17 cellular contexts compared by ENCODE assay signal in the genomic region with DNA sequence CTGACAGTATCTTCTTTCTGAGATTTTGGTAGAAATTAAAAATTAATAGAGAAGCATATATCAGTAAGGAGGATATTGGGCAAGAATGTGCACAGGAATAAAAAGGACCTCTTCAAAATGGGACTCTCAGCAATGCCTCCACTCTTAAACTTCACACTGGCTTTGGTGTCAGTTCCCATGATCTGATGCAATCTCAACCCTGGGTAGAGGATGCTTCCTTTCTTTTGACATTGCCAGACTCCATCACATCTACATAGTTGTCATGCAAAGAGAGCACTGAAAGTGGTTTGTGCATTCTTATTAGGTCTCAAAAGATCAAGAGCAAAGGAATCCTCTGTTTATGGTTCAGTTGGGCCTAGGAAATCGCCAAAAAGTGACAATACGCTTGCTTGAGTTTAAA. TPM values are rescaled to one million over a fixed set of nuclear protein-coding genes. Genes with fewer than 3 reads are reported as not detected.
DNase-seq lines count a peak whose midpoint lies in the region; ATAC-seq, FAIRE-seq and TF ChIP-seq lines count a peak whose summit lies in the region.
"Had no signal": no experiment of that assay in that cellular context is flagged by ENCODE, and none has a peak within 500 bp of the region (broad histone marks: within the 10 kb centered on the region; RNA-seq: fewer than 3 reads in every experiment).

No MANE protein-coding gene starts in this region.

- H3K4me3 Mint-ChIP-seq in activated CD4-positive, alpha-beta T cell treated with anti-CD3 and anti-CD28 coated beads, Interleukin-2, amount 10 ng/mL, durations not matched to agents 7 days and 5 days: no peak overlapping the region
- no peak overlapping the region for H3K4me3 Mint-ChIP-seq in naive thymus-derived CD4-positive, alpha-beta T cell
- H3K4me3 Mint-ChIP-seq: dendritic cell treated with granulocyte-macrophage colony-stimulating factor and Interleukin-4, amounts not matched to agents 40 ng/mL and 50 ng/mL, for 4 days had no signal

- no peak for DNase-seq in A673 (ENCODE audit: low spot score)
- DNase-seq in NT2/D1 (ENCODE audit: low read depth, low spot score): peak; percentile 57
- no peak for DNase-seq in hepatocyte (ENCODE audit: low spot score)
- no peak for DNase-seq in activated CD4-positive, alpha-beta T cell treated with anti-CD3 and anti-CD28 coated beads, Interleukin-2, amount 10 ng/mL, durations not matched to agents 7 days and 5 days
- no peak for DNase-seq in HUDEP-2 (lab: John Stamatoyannopoulos, UW; ENCODE audit: unreplicated experiment in 76 of 76)
- no peak for DNase-seq in naive thymus-derived CD4-positive, alpha-beta T cell
- DNase-seq in HTR-8/SVneo (ENCODE audit: insufficient read length, low spot score): no peak
- DNase-seq: activated CD4-positive, CD25-positive, alpha-beta regulatory T cell; NCI-H1092 treated with DMSO at 0.1 percent for 48 hours; NCI-H2171; stimulated activated CD4-positive, alpha-beta T cell treated with anti-CD3 and anti-CD28 coated beads, Interleukin-2, amount 100 ng/mL, for 48 hours; T-helper 1 cell; thyroid gland had no signal

- no peaks in the 10 kb centered on the region for H4K20me1 ChIP-seq in hepatocyte (ENCODE audit: insufficient read depth, poor library complexity, severe bottlenecking)

- no peaks in the 10 kb centered on the region for H3K9me3 ChIP-seq in A673 (ENCODE audit: low read depth, low read length, poor library complexity, severe bottlenecking)
- no peaks in the 10 kb centered on the region for H3K9me3 ChIP-seq in NT2/D1 (ENCODE audit: insufficient read depth, low read length)
- no peaks in the 10 kb centered on the region for H3K9me3 ChIP-seq in hepatocyte (ENCODE audit: low read depth)
- no peaks in the 10 kb centered on the region for H3K9me3 ChIP-seq in naive thymus-derived CD4-positive, alpha-beta T cell (ENCODE audit: control insufficient read depth in 2 of 3, low read length in 3 of 3)
- H3K9me3 ChIP-seq: thyroid gland had no signal

- no peaks in the 10 kb centered on the region for H3K27me3 ChIP-seq in A673 (replicated peaks; ENCODE audit: insufficient read depth, low read depth, low read length, poor library complexity)
- H3K27me3 ChIP-seq in NT2/D1 (ENCODE audit: insufficient read depth, insufficient read length): no peaks in the 10 kb centered on the region
- no peaks in the 10 kb centered on the region for H3K27me3 ChIP-seq in hepatocyte
- no peaks in the 10 kb centered on the region for H3K27me3 ChIP-seq in rectal smooth muscle tissue (ENCODE audit: control insufficient read depth, insufficient read depth, low read length)
- H3K27me3 ChIP-seq in naive thymus-derived CD4-positive, alpha-beta T cell (ENCODE audit: control insufficient read depth in 2 of 2, insufficient read depth in 2 of 2, low read length in 2 of 2): no peaks in the 10 kb centered on the region
- H3K27me3 ChIP-seq: thyroid gland had no signal

- CTCF ChIA-PET in A673 (lab: Charles Lee): no interaction called here
- CTCF ChIA-PET in activated CD4-positive, alpha-beta T cell treated with anti-CD3 and anti-CD28 coated beads, Interleukin-2, amount 10 ng/mL, durations not matched to agents 7 days and 5 days (lab: Charles Lee): no interaction called here
- CTCF ChIA-PET in naive thymus-derived CD4-positive, alpha-beta T cell (lab: Charles Lee): no interaction called here

- intact Hi-C loops in A673 (cut with micrococcal nuclease; ENCODE audit: unreplicated experiment): no loop called here
- intact Hi-C loops in naive thymus-derived CD4-positive, alpha-beta T cell (cut with micrococcal nuclease): no loop called here

- H3K36me3 ChIP-seq in A673 (ENCODE audit: insufficient read depth, low read length, poor library complexity, severe bottlenecking) (no peaks in the 10 kb centered on the region), NT2/D1 (ENCODE audit: insufficient read depth, insufficient read length, low read length) (no peaks in the 10 kb centered on the region), hepatocyte (replicated peaks; ENCODE audit: insufficient read depth, low read depth) (no peaks in the 10 kb centered on the region), rectal smooth muscle tissue (ENCODE audit: control insufficient read depth, insufficient read depth, low read length) (no peaks in the 10 kb centered on the region)
- no peaks in the 10 kb centered on the region for H3K36me3 ChIP-seq in naive thymus-derived CD4-positive, alpha-beta T cell (ENCODE audit: control insufficient read depth in 2 of 3, insufficient read depth in 3 of 3, low read length in 3 of 3)
- H3K36me3 ChIP-seq: thyroid gland had no signal

- FAIRE-seq in HTR-8/SVneo (lab: Jason Lieb, UNC): no peak
- FAIRE-seq: GM12878 had no signal

- POLR2A ChIA-PET in A673 (lab: Charles Lee; ENCODE audit: low non-redundant PET): no interaction called here
- POLR2A ChIA-PET in activated CD4-positive, alpha-beta T cell treated with anti-CD3 and anti-CD28 coated beads, Interleukin-2, amount 10 ng/mL, durations not matched to agents 7 days and 5 days (lab: Charles Lee): no interaction called here
- POLR2A ChIA-PET in naive thymus-derived CD4-positive, alpha-beta T cell (lab: Charles Lee): no interaction called here

- H3K9me2 ChIP-seq in hepatocyte (replicated peaks; ENCODE audit: insufficient read depth): no peaks in the 10 kb centered on the region

- BruUV-seq in A673 (replicated peaks; lab: Mats Ljungman, UMichigan): no TSS peak

- H3K4me1 ChIP-seq in A673 (ENCODE audit: insufficient read depth, low read length, poor library complexity, severe bottlenecking): peaks cover 68% of the 10 kb centered on the region
- no peaks in the 10 kb centered on the region for H3K4me1 ChIP-seq in NT2/D1 (ENCODE audit: insufficient read depth, insufficient read length)
- peaks cover 23% of the 10 kb centered on the region for H3K4me1 ChIP-seq in hepatocyte (ENCODE audit: insufficient read depth)
- H3K4me1 ChIP-seq in rectal smooth muscle tissue (ENCODE audit: control insufficient read depth, insufficient read depth, low read length): peaks cover 24% of the 10 kb centered on the region
- no peaks in the 10 kb centered on the region for H3K4me1 ChIP-seq in naive thymus-derived CD4-positive, alpha-beta T cell (ENCODE audit: control insufficient read depth in 2 of 2, insufficient read depth in 2 of 2, low read length in 2 of 2)

- H3K27ac Mint-ChIP-seq in activated CD4-positive, alpha-beta T cell treated with anti-CD3 and anti-CD28 coated beads, Interleukin-2, amount 10 ng/mL, durations not matched to agents 7 days and 5 days: no peak overlapping the region
- peak overlapping the region in 1 of 9 donors; percentile 7 for H3K27ac Mint-ChIP-seq in naive thymus-derived CD4-positive, alpha-beta T cell
- H3K27ac Mint-ChIP-seq: dendritic cell treated with granulocyte-macrophage colony-stimulating factor and Interleukin-4, amounts not matched to agents 40 ng/mL and 50 ng/mL, for 4 days had no signal

- H3K9ac ChIP-seq in NT2/D1 (ENCODE audit: insufficient read length, low read depth) (no peak overlapping the region), rectal smooth muscle tissue (ENCODE audit: low read length) (no peak overlapping the region)

- TF ChIP-seq CTCF in A673 (conservative IDR thresholded peaks at IDR 0.05; ENCODE audit: low read depth, low read length) (no peak), hepatocyte (IDR thresholded peaks at IDR 0.05; ENCODE audit: poor library complexity) (no peak)

- H3K4me3 ChIP-seq in A673 (ENCODE audit: low read depth, low read length, poor library complexity, severe bottlenecking) (no peak overlapping the region), NT2/D1 (ENCODE audit: insufficient read length, low read depth) (no peak overlapping the region), hepatocyte (no peak overlapping the region), rectal smooth muscle tissue (ENCODE audit: low read length) (no peak overlapping the region)
- H3K4me3 ChIP-seq in naive thymus-derived CD4-positive, alpha-beta T cell (ENCODE audit: low read length): no peak overlapping the region
- H3K4me3 ChIP-seq: GM12878, thyroid gland had no signal

- peaks cover 44% of the 10 kb centered on the region for H3K79me2 ChIP-seq in hepatocyte

- H3K36me3 Mint-ChIP-seq in activated CD4-positive, alpha-beta T cell treated with anti-CD3 and anti-CD28 coated beads, Interleukin-2, amount 10 ng/mL, durations not matched to agents 7 days and 5 days (ENCODE audit: low read depth): no peaks in the 10 kb centered on the region
- H3K36me3 Mint-ChIP-seq in naive thymus-derived CD4-positive, alpha-beta T cell: no peaks in the 10 kb centered on the region

- 83% methylated on average over 2 of the region's 2 CpGs for WGBS in hepatocyte (ENCODE audit: low lambda C conversion rate, missing lambda C conversion rate)

- no peak overlapping the region for H2AFZ ChIP-seq in hepatocyte

- no peak for ATAC-seq in naive thymus-derived CD4-positive, alpha-beta T cell
- ATAC-seq: GM12878 had no signal

- peaks cover 3% of the 10 kb centered on the region for H3K27me3 Mint-ChIP-seq in activated CD4-positive, alpha-beta T cell treated with anti-CD3 and anti-CD28 coated beads, Interleukin-2, amount 10 ng/mL, durations not matched to agents 7 days and 5 days
- H3K27me3 Mint-ChIP-seq in naive thymus-derived CD4-positive, alpha-beta T cell: peaks cover 0 to 6% (median 3%) of the 10 kb centered on the region in 5 donors
- H3K27me3 Mint-ChIP-seq: dendritic cell treated with granulocyte-macrophage colony-stimulating factor and Interleukin-4, amounts not matched to agents 40 ng/mL and 50 ng/mL, for 4 days had no signal

- H3K27ac ChIP-seq in A673 (ENCODE audit: low read depth, low read length, poor library complexity, severe bottlenecking): peak overlapping the region; percentile 73
- peak overlapping the region; percentile 49 for H3K27ac ChIP-seq in hepatocyte
- peak overlapping the region; percentile 51 for H3K27ac ChIP-seq in rectal smooth muscle tissue (ENCODE audit: low read depth, low read length)
- H3K27ac ChIP-seq in naive thymus-derived CD4-positive, alpha-beta T cell (ENCODE audit: low read depth, low read length): no peak overlapping the region

- no peaks in the 10 kb centered on the region for H3K9me3 Mint-ChIP-seq in activated CD4-positive, alpha-beta T cell treated with anti-CD3 and anti-CD28 coated beads, Interleukin-2, amount 10 ng/mL, durations not matched to agents 7 days and 5 days
- H3K9me3 Mint-ChIP-seq in naive thymus-derived CD4-positive, alpha-beta T cell: no peaks in the 10 kb centered on the region
- H3K9me3 Mint-ChIP-seq: dendritic cell treated with granulocyte-macrophage colony-stimulating factor and Interleukin-4, amounts not matched to agents 40 ng/mL and 50 ng/mL, for 4 days; neural crest cell had no signal

- no peaks in the 10 kb centered on the region for H3K4me1 Mint-ChIP-seq in activated CD4-positive, alpha-beta T cell treated with anti-CD3 and anti-CD28 coated beads, Interleukin-2, amount 10 ng/mL, durations not matched to agents 7 days and 5 days
- no peaks in the 10 kb centered on the region for H3K4me1 Mint-ChIP-seq in naive thymus-derived CD4-positive, alpha-beta T cell

- H3K4me2 ChIP-seq in hepatocyte: no peak overlapping the region

RNA-seq across cellular contexts. Expression of a gene that starts 26.3 kb away (rescaled TPM):
- total RNA-seq in A673 (2021): 45.7 and 48.7 TPM in 2 replicates
- total RNA-seq in hepatocyte: 7.9 and 13.5 TPM in 2 replicates
- 5.4 and 8.8 TPM in 2 replicates for polyA plus RNA-seq in hepatocyte
- under 1 TPM; 0.02 to 0.25 TPM for total RNA-seq in activated CD4-positive, alpha-beta T cell treated with anti-CD3 and anti-CD28 coated beads, Interleukin-2, amount 10 ng/mL, durations not matched to agents 7 days and 5 days
- total RNA-seq in naive thymus-derived CD4-positive, alpha-beta T cell: 1 to 10 TPM in 2 of 5 experiments, under 1 TPM in 3; 0.30 to 1.1 (median 0.73) TPM
- polyA plus RNA-seq in naive thymus-derived CD4-positive, alpha-beta T cell: not detected
